Comparison of ENCODE assay signal across 16 cellular contexts in the genomic region with DNA sequence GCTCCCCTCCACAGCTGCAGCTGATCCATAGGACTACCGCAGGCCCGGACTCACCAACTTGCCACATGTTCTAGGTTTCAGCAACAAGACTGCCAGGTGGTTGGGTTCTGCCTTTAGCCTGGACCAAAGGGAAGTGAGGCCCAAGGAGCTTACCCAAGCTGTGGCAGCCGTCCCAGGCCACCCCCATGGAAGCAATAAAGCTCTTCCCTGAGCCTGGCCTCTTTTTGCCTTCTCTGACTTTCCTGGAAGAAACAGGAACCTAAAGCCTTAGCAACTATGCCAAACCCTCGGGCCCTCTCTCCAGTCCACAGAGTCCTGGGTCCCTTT. TPM values are rescaled to one million over a fixed set of nuclear protein-coding genes. Genes with fewer than 3 reads are reported as not detected.
DNase-seq lines count a peak whose midpoint lies in the region; ATAC-seq, FAIRE-seq and TF ChIP-seq lines count a peak whose summit lies in the region.
"Had no signal": no experiment of that assay in that cellular context is flagged by ENCODE, and none has a peak within 500 bp of the region (broad histone marks: within the 10 kb centered on the region; RNA-seq: fewer than 3 reads in every experiment).

No MANE protein-coding gene starts in this region.

- H3K36me3 ChIP-seq in GM23248 (ENCODE audit: low read depth): no peaks in the 10 kb centered on the region
- no peaks in the 10 kb centered on the region; the same call in 1 of the 2 replicates for H3K36me3 ChIP-seq in SK-N-MC (ENCODE audit: insufficient read depth, low read length)
- H3K36me3 ChIP-seq in keratinocyte (ENCODE audit: control insufficient read depth in 2 of 2, extremely low read depth in 1 of 2, insufficient read depth in 2 of 2, low read length in 2 of 2): peaks cover 3 to 18% of the 10 kb centered on the region in 2 experiments
- H3K36me3 ChIP-seq: Peyer's patch had no signal

- H3K4me1 ChIP-seq in GM23248 (ENCODE audit: insufficient read depth) (peaks cover 23% of the 10 kb centered on the region), keratinocyte (ENCODE audit: control insufficient read depth, extremely low read depth, insufficient read depth, low read length) (peaks cover 60% of the 10 kb centered on the region)

- no peaks in the 10 kb centered on the region for H3K79me2 ChIP-seq in GM23248 (ENCODE audit: insufficient read depth)
- peaks cover 26% of the 10 kb centered on the region for H3K79me2 ChIP-seq in keratinocyte (ENCODE audit: control insufficient read depth, insufficient read depth, low read length)

- TF ChIP-seq CTCF in keratinocyte (optimal IDR thresholded peaks at IDR 0.05 in 1 of 3, IDR thresholded peaks at IDR 0.05 in 1 of 3, conservative IDR thresholded peaks at IDR 0.05 in 1 of 3; ENCODE audit: extremely low read depth in 1 of 3, insufficient read depth in 2 of 3, low read length in 3 of 3): no peak

- H3K27me3 ChIP-seq in GM23248 (replicated peaks; ENCODE audit: insufficient read depth) (no peaks in the 10 kb centered on the region), keratinocyte (ENCODE audit: control insufficient read depth, extremely low read depth, insufficient read depth, low read length) (no peaks in the 10 kb centered on the region)
- H3K27me3 ChIP-seq: Peyer's patch had no signal

- in situ Hi-C loops in GM23248 (cut with MboI): loop anchor here (5.0 to 25.0 kb wide), 3 partner anchors 169 to 694 kb away; a partner anchor contains a TSS

- ATAC-seq in HG02973 (IDR thresholded peaks at IDR 0.05; ENCODE audit: unreplicated experiment): no peak

- no peaks in the 10 kb centered on the region for H3K9me1 ChIP-seq in keratinocyte (ENCODE audit: control insufficient read depth, extremely low read depth, insufficient read depth, low read length)

- dilution Hi-C loops in keratinocyte (cut with MboI; ENCODE audit: extremely low pct_ligation_motif_present, low sequenced_read_pairs): loop anchor here (25.0 kb wide), 2 partner anchors 94 to 219 kb away; a partner anchor contains a TSS

- no peak for FAIRE-seq in keratinocyte (lab: Jason Lieb, UNC)
- FAIRE-seq: GM19239, HTR-8/SVneo had no signal

- H3K4me2 ChIP-seq in GM23248 (ENCODE audit: unreplicated experiment): no peak overlapping the region
- peak overlapping the region; percentile 39 for H3K4me2 ChIP-seq in keratinocyte (ENCODE audit: control insufficient read depth, extremely low read depth, insufficient read depth, low read depth, low read length)

- H2AFZ ChIP-seq in GM23248 (no peak overlapping the region), keratinocyte (ENCODE audit: control insufficient read depth, low read length) (no peak overlapping the region)

- peaks cover 6% of the 10 kb centered on the region; the same call in 1 of the 2 replicates for H3F3A ChIP-seq in GM23248 (ENCODE audit: insufficient read depth)

- H3K4me3 ChIP-seq in GM23248: no peak overlapping the region
- 0 out of 2 replicates have a peak overlapping the region, but pooled peaks have one; percentile 36 for H3K4me3 ChIP-seq in SK-N-MC
- H3K4me3 ChIP-seq in keratinocyte (ENCODE audit: control insufficient read depth in 2 of 3, extremely low read depth in 1 of 3, insufficient read depth in 2 of 3, low read depth in 1 of 3, low read length in 3 of 3): no peak overlapping the region
- H3K4me3 ChIP-seq: Peyer's patch had no signal

- H4K20me1 ChIP-seq in GM23248 (ENCODE audit: insufficient read depth) (no peaks in the 10 kb centered on the region), keratinocyte (ENCODE audit: control insufficient read depth, extremely low read depth, insufficient read depth, low read length) (no peaks in the 10 kb centered on the region)

- H3K27ac ChIP-seq in GM23248 (no peak overlapping the region), SK-N-MC (peak overlapping the region; percentile 70), keratinocyte (ENCODE audit: control insufficient read depth, insufficient read depth, low read length) (peak overlapping the region; percentile 81)
- H3K27ac ChIP-seq: Peyer's patch had no signal

- H3K9me2 ChIP-seq in GM23248 (ENCODE audit: insufficient read depth): no peaks in the 10 kb centered on the region

- DNase-seq in GM23248: peak; percentile 15
- DNase-seq in MV-4-11 (lab: John Stamatoyannopoulos, UW): peak; percentile 88
- no peak for DNase-seq in SK-N-MC (ENCODE audit: low read depth, low spot score)
- DNase-seq in keratinocyte (ENCODE audit: low read depth, low spot score): no peak
- no peak for DNase-seq in foreskin melanocyte
- no peak for DNase-seq in mesenteric fat pad (ENCODE audit: low spot score)
- DNase-seq: NCI-H1092, NCI-H2081 treated with DMSO at 0.1 percent for 48 hours, NCI-H774, Peyer's patch, SHP77 treated with DMSO at 0.1 percent for 48 hours had no signal

- H3K9ac ChIP-seq in GM23248 (no peak overlapping the region), SK-N-MC (ENCODE audit: insufficient read length) (no peak overlapping the region), keratinocyte (ENCODE audit: control insufficient read depth, extremely low read depth, insufficient read depth, low read length) (peak overlapping the region; percentile 30)

- H3K9me3 ChIP-seq in GM23248 (ENCODE audit: low read depth): no peaks in the 10 kb centered on the region
- no peaks in the 10 kb centered on the region for H3K9me3 ChIP-seq in SK-N-MC (ENCODE audit: low read depth, low read length)
- H3K9me3 ChIP-seq in keratinocyte (ENCODE audit: control insufficient read depth, low read depth, low read length): no peaks in the 10 kb centered on the region
- H3K9me3 ChIP-seq: Peyer's patch had no signal

- 74 to 81% methylated on average over 4 of the region's 4 CpGs for WGBS in GM23248 (ENCODE audit: low coverage in 1 of 2, low lambda C conversion rate in 2 of 2, missing lambda C conversion rate in 2 of 2), 2 experiments

RNA-seq across cellular contexts. Expression of a gene that starts 2.7 kb away (rescaled TPM):
- total RNA-seq in GM23248 (2014; rRNA removed; shearing (Covaris generic)): 0.11 TPM in 1 of 2 replicates, not detected in the other
- not detected in 2 replicates for polyA plus RNA-seq in GM23248 (2016; fragmentation: Nextera tagmentation; extraction: Ambion mirVana)
- polyA plus RNA-seq in keratinocyte: 27.2 to 49.5 TPM (median 36.0 TPM) in 3 replicates
- 8.9 TPM for polyA plus RNA-seq in keratinocyte (2011; ENCODE audit: low read depth)
- 16.7 and 46.2 TPM in 2 replicates for polyA plus RNA-seq in keratinocyte (2011; cell fraction: cytosol; rRNA removed)
- polyA plus RNA-seq in keratinocyte (2011; cell fraction: nucleus; rRNA removed): 106 and 145 TPM in 2 replicates
- 37.6 and 101 TPM in 2 replicates for polyA plus RNA-seq in keratinocyte (2012; ENCODE audit: low replicate concordance)
- 15.1 to 47.6 TPM (median 17.2 TPM) in 3 replicates for polyA minus RNA-seq in keratinocyte
- polyA minus RNA-seq in keratinocyte (2011; cell fraction: cytosol; rRNA and poly(A)+ RNA removed): 62.5 TPM
- 36.9 and 48.7 TPM in 2 replicates for polyA minus RNA-seq in keratinocyte (2011; cell fraction: nucleus; rRNA and poly(A)+ RNA removed)
- total RNA-seq in mesenteric fat pad: 0.39 TPM
- polyA plus RNA-seq: CD4-positive, CD25-positive, alpha-beta regulatory T cell; IgD-negative memory B cell had no signal

RNA-seq across cellular contexts. Expression of a gene that starts 15.8 kb away (rescaled TPM):
- total RNA-seq in GM23248 (2014; rRNA removed; shearing (Covaris generic)): 29.4 and 35.8 TPM in 2 replicates
- polyA plus RNA-seq in GM23248 (2016; fragmentation: Nextera tagmentation; extraction: Ambion mirVana) (17.1 and 21.0 TPM in 2 replicates), keratinocyte (20.7 to 40.0 TPM (median 35.7 TPM) in 3 replicates)
- 29.5 TPM for polyA plus RNA-seq in keratinocyte (2011; ENCODE audit: low read depth)
- 23.3 and 31.4 TPM in 2 replicates for polyA plus RNA-seq in keratinocyte (2011; cell fraction: cytosol; rRNA removed)
- polyA plus RNA-seq in keratinocyte (2011; cell fraction: nucleus; rRNA removed): 88.6 and 100 TPM in 2 replicates
- polyA plus RNA-seq in keratinocyte (2012; ENCODE audit: low replicate concordance): 28.3 and 31.7 TPM in 2 replicates
- polyA minus RNA-seq in keratinocyte: 68.1 to 123 TPM (median 111 TPM) in 3 replicates
- polyA minus RNA-seq in keratinocyte (2011; cell fraction: cytosol; rRNA and poly(A)+ RNA removed): 58.1 TPM
- polyA minus RNA-seq in keratinocyte (2011; cell fraction: nucleus; rRNA and poly(A)+ RNA removed): 46.1 and 57.6 TPM in 2 replicates
- total RNA-seq in mesenteric fat pad: 26.1 TPM

RNA-seq across cellular contexts. Expression of a gene that starts 38.9 kb away (rescaled TPM):
- total RNA-seq in GM23248 (2014; rRNA removed; shearing (Covaris generic)): 42.9 and 51.1 TPM in 2 replicates
- polyA plus RNA-seq in GM23248 (2016; fragmentation: Nextera tagmentation; extraction: Ambion mirVana): 16.7 and 21.0 TPM in 2 replicates
- polyA plus RNA-seq in keratinocyte: 30.3 to 35.1 TPM (median 33.5 TPM) in 3 replicates
- 20.3 TPM for polyA plus RNA-seq in keratinocyte (2011; ENCODE audit: low read depth)
- polyA plus RNA-seq in keratinocyte (2011; cell fraction: cytosol; rRNA removed): 20.0 and 29.5 TPM in 2 replicates
- polyA plus RNA-seq in keratinocyte (2011; cell fraction: nucleus; rRNA removed): 72.0 and 76.9 TPM in 2 replicates
- 25.8 and 25.9 TPM in 2 replicates for polyA plus RNA-seq in keratinocyte (2012; ENCODE audit: low replicate concordance)
- polyA minus RNA-seq in keratinocyte: 29.9 to 66.6 TPM (median 33.9 TPM) in 3 replicates
- polyA minus RNA-seq in keratinocyte (2011; cell fraction: cytosol; rRNA and poly(A)+ RNA removed): 35.1 TPM
- polyA minus RNA-seq in keratinocyte (2011; cell fraction: nucleus; rRNA and poly(A)+ RNA removed): 19.2 and 21.3 TPM in 2 replicates
- 23.2 TPM for total RNA-seq in mesenteric fat pad

RNA-seq across cellular contexts. Expression of a gene that starts 43.8 kb away (rescaled TPM):
- total RNA-seq in GM23248 (2014; rRNA removed; shearing (Covaris generic)): 122 and 140 TPM in 2 replicates
- polyA plus RNA-seq in GM23248 (2016; fragmentation: Nextera tagmentation; extraction: Ambion mirVana) (174 and 177 TPM in 2 replicates), keratinocyte (195 to 325 TPM (median 233 TPM) in 3 replicates)
- 37.8 TPM for polyA plus RNA-seq in keratinocyte (2011; ENCODE audit: low read depth)
- polyA plus RNA-seq in keratinocyte (2011; cell fraction: cytosol; rRNA removed): 213 and 278 TPM in 2 replicates
- 257 and 265 TPM in 2 replicates for polyA plus RNA-seq in keratinocyte (2011; cell fraction: nucleus; rRNA removed)
- 176 and 266 TPM in 2 replicates for polyA plus RNA-seq in keratinocyte (2012; ENCODE audit: low replicate concordance)
- polyA minus RNA-seq in keratinocyte: 176 to 259 TPM (median 180 TPM) in 3 replicates
- polyA minus RNA-seq in keratinocyte (2011; cell fraction: cytosol; rRNA and poly(A)+ RNA removed): 211 TPM
- 69.2 and 72.5 TPM in 2 replicates for polyA minus RNA-seq in keratinocyte (2011; cell fraction: nucleus; rRNA and poly(A)+ RNA removed)
- 133 TPM for total RNA-seq in mesenteric fat pad

RNA-seq across cellular contexts. Expression of a gene that starts 48.1 kb away (rescaled TPM):
- total RNA-seq in GM23248 (2014; rRNA removed; shearing (Covaris generic)): 123 and 221 TPM in 2 replicates
- 27.3 and 28.9 TPM in 2 replicates for polyA plus RNA-seq in GM23248 (2016; fragmentation: Nextera tagmentation; extraction: Ambion mirVana)
- polyA plus RNA-seq in keratinocyte: 39.6 to 60.7 TPM (median 50.4 TPM) in 3 replicates
- 10.2 TPM for polyA plus RNA-seq in keratinocyte (2011; ENCODE audit: low read depth)
- polyA plus RNA-seq in keratinocyte (2011; cell fraction: cytosol; rRNA removed): 28.8 and 65.0 TPM in 2 replicates
- polyA plus RNA-seq in keratinocyte (2011; cell fraction: nucleus; rRNA removed): 25.2 and 34.4 TPM in 2 replicates
- 39.3 and 79.8 TPM in 2 replicates for polyA plus RNA-seq in keratinocyte (2012; ENCODE audit: low replicate concordance)
- 43.2 to 116 TPM (median 55.0 TPM) in 3 replicates for polyA minus RNA-seq in keratinocyte
- 108 TPM for polyA minus RNA-seq in keratinocyte (2011; cell fraction: cytosol; rRNA and poly(A)+ RNA removed)
- 21.2 and 21.3 TPM in 2 replicates for polyA minus RNA-seq in keratinocyte (2011; cell fraction: nucleus; rRNA and poly(A)+ RNA removed)
- 66.3 TPM for total RNA-seq in mesenteric fat pad

Comparison
In these comparisons a context has a peak if more than half of its experiments do, and no peak if none do; other contexts are left out.
1. DNase-seq: peak in GM23248 (single experiment) and MV-4-11 (single experiment); none in SK-N-MC (single experiment), keratinocyte (single experiment), foreskin melanocyte (single experiment) and mesenteric fat pad (single experiment).